ENCODE assay signal across 15 cellular contexts in genomic region chr2:242075163-242075562, GRCh38.
DNase-seq lines count a peak whose midpoint lies in the region; ATAC-seq and TF ChIP-seq lines count a peak whose summit lies in the region.
"Had no signal": no experiment of that assay in that cellular context is flagged by ENCODE, and none has a peak within 500 bp of the region (broad histone marks: within the 10 kb centered on the region; RNA-seq: fewer than 3 reads in every experiment).

No MANE protein-coding gene starts in this region.

- H3K4me3 ChIP-seq in PC-9, result no peak overlapping the region
- H3K4me3 ChIP-seq in lower lobe of right lung, result no peak overlapping the region
- H3K4me3 ChIP-seq in GM23338, result no peak overlapping the region
- H3K4me3 ChIP-seq: prostate gland, tibial artery had no signal

- ATAC-seq in lower lobe of right lung (no peak), GM23338 (no peak), HG02642 (IDR thresholded peaks at IDR 0.05; ENCODE audit: poor library complexity, unreplicated experiment) (no peak)
- ATAC-seq: naive thymus-derived CD8-positive, alpha-beta T cell had no signal

- DNase-seq in EL, result peak; percentile 75
- peak; percentile 52 to 74 for DNase-seq in PC-9
- no peak for DNase-seq in epithelial cell of prostate (ENCODE audit: low read depth, low spot score)
- DNase-seq in renal cortical epithelial cell (ENCODE audit: low read depth), result peak; percentile 88
- no peak for DNase-seq in lower lobe of right lung
- no peak for DNase-seq in GM23338 (ENCODE audit: low spot score)
- DNase-seq in C1 segment of cervical spinal cord (lab: John Stamatoyannopoulos, UW), result no peak
- DNase-seq: activated effector memory CD4-positive, alpha-beta T cell treated with Interleukin-2 at 50 U/mL for 16 hours; endodermal cell; head of caudate nucleus; naive thymus-derived CD8-positive, alpha-beta T cell; NCI-H1105 treated with DMSO at 0.1 percent for 48 hours; tibial artery had no signal

- H2AFZ ChIP-seq in PC-9 (no peak overlapping the region), GM23338 (no peak overlapping the region)

- no peak for TF ChIP-seq CTCF in PC-9 (conservative IDR thresholded peaks at IDR 0.05)
- TF ChIP-seq CTCF in lower lobe of right lung (IDR thresholded peaks at IDR 0.05), result no peak
- no peak for TF ChIP-seq CTCF in GM23338 (conservative IDR thresholded peaks at IDR 0.05; ENCODE audit: low read depth in 2 of 2)

- H3K4me2 ChIP-seq in PC-9 (peak overlapping the region; percentile 33), GM23338 (no peak overlapping the region)

- no peak overlapping the region for H3K27ac Mint-ChIP-seq in GM23338
- H3K27ac Mint-ChIP-seq: endodermal cell; naive thymus-derived CD8-positive, alpha-beta T cell had no signal

- H4K20me1 ChIP-seq in PC-9 (ENCODE audit: insufficient read depth), result no peaks in the 10 kb centered on the region
- no peaks in the 10 kb centered on the region for H4K20me1 ChIP-seq in GM23338 (replicated peaks; ENCODE audit: insufficient read depth)

- H3K4me1 Mint-ChIP-seq in GM23338, result peaks cover 18% of the 10 kb centered on the region
- H3K4me1 Mint-ChIP-seq: naive thymus-derived CD8-positive, alpha-beta T cell had no signal

- no TSS peak for BruUV-seq in PC-9 (replicated peaks; lab: Mats Ljungman, UMichigan)

- no peaks in the 10 kb centered on the region for H3F3A ChIP-seq in PC-9 (ENCODE audit: insufficient read depth, low read depth)
- no peaks in the 10 kb centered on the region for H3F3A ChIP-seq in GM23338 (replicated peaks; ENCODE audit: low read depth)

- no peaks in the 10 kb centered on the region for H3K9me3 Mint-ChIP-seq in GM23338
- H3K9me3 Mint-ChIP-seq: endodermal cell; naive thymus-derived CD8-positive, alpha-beta T cell had no signal

- POLR2A ChIA-PET in PC-9 (lab: Charles Lee; ENCODE audit: unreplicated experiment), result no interaction called here

- intact Hi-C loops in PC-9 (cut with micrococcal nuclease; ENCODE audit: unreplicated experiment), result loop anchor here (5.0 kb wide), 2 partner anchors 53 to 108 kb away; no protein-coding TSS in a partner anchor
- intact Hi-C loops in lower lobe of right lung (cut with DNase I), result no loop called here

- H3K9me3 ChIP-seq in PC-9 (ENCODE audit: insufficient read depth, low read depth) (no peaks in the 10 kb centered on the region), lower lobe of right lung (no peaks in the 10 kb centered on the region)
- H3K9me3 ChIP-seq: prostate gland, tibial artery had no signal

- H3K27me3 ChIP-seq in PC-9 (ENCODE audit: insufficient read depth, low read depth) (peaks cover 6% of the 10 kb centered on the region; the same call in 1 of the 2 replicates), lower lobe of right lung (ENCODE audit: low read depth) (no peaks in the 10 kb centered on the region), GM23338 (ENCODE audit: insufficient read depth) (no peaks in the 10 kb centered on the region)

- H3K36me3 Mint-ChIP-seq in GM23338 (ENCODE audit: low read depth), result no peaks in the 10 kb centered on the region
- H3K36me3 Mint-ChIP-seq: naive thymus-derived CD8-positive, alpha-beta T cell had no signal

- H3K27ac ChIP-seq in PC-9 (peak overlapping the region; percentile 41), epithelial cell of prostate (peak overlapping the region; percentile 41), lower lobe of right lung (no peak overlapping the region), GM23338 (ENCODE audit: low read depth) (no peak overlapping the region)
- H3K27ac ChIP-seq: prostate gland, tibial artery had no signal

- H3K79me2 ChIP-seq in PC-9 (ENCODE audit: low read depth) (no peaks in the 10 kb centered on the region), GM23338 (replicated peaks; ENCODE audit: insufficient read depth) (no peaks in the 10 kb centered on the region)

- H3K4me1 ChIP-seq in PC-9 (replicated peaks; ENCODE audit: insufficient read depth), result peaks cover 31% of the 10 kb centered on the region
- no peaks in the 10 kb centered on the region for H3K4me1 ChIP-seq in lower lobe of right lung
- H3K4me1 ChIP-seq in GM23338 (ENCODE audit: insufficient read depth), result no peaks in the 10 kb centered on the region
- H3K4me1 ChIP-seq: prostate gland, tibial artery had no signal

- H3K4me3 Mint-ChIP-seq in GM23338, result no peak overlapping the region; the same call in 2 of the 3 replicates
- H3K4me3 Mint-ChIP-seq: endodermal cell; naive thymus-derived CD8-positive, alpha-beta T cell had no signal

- H3K36me3 ChIP-seq in PC-9 (ENCODE audit: low read depth) (no peaks in the 10 kb centered on the region), lower lobe of right lung (no peaks in the 10 kb centered on the region), GM23338 (ENCODE audit: insufficient read depth) (no peaks in the 10 kb centered on the region)
- H3K36me3 ChIP-seq: prostate gland, tibial artery had no signal

- CTCF ChIA-PET in PC-9 (lab: Charles Lee), result no interaction called here

- no peaks in the 10 kb centered on the region for H3K9me2 ChIP-seq in PC-9 (ENCODE audit: insufficient read depth)
- no peaks in the 10 kb centered on the region for H3K9me2 ChIP-seq in GM23338 (ENCODE audit: insufficient read depth)

- H3K27me3 Mint-ChIP-seq in GM23338 (ENCODE audit: insufficient read depth, low read depth, poor library complexity), result peaks cover 11% of the 10 kb centered on the region

TF ChIP-seq in GM23338, 12 proteins besides CTCF, POLR2A, EP300 and RAD21 (continues in another document):
- TF ChIP-seq JUNB (IDR thresholded peaks at IDR 0.05; ENCODE audit: unreplicated experiment), result no peak
- TF ChIP-seq, protein P1, sequence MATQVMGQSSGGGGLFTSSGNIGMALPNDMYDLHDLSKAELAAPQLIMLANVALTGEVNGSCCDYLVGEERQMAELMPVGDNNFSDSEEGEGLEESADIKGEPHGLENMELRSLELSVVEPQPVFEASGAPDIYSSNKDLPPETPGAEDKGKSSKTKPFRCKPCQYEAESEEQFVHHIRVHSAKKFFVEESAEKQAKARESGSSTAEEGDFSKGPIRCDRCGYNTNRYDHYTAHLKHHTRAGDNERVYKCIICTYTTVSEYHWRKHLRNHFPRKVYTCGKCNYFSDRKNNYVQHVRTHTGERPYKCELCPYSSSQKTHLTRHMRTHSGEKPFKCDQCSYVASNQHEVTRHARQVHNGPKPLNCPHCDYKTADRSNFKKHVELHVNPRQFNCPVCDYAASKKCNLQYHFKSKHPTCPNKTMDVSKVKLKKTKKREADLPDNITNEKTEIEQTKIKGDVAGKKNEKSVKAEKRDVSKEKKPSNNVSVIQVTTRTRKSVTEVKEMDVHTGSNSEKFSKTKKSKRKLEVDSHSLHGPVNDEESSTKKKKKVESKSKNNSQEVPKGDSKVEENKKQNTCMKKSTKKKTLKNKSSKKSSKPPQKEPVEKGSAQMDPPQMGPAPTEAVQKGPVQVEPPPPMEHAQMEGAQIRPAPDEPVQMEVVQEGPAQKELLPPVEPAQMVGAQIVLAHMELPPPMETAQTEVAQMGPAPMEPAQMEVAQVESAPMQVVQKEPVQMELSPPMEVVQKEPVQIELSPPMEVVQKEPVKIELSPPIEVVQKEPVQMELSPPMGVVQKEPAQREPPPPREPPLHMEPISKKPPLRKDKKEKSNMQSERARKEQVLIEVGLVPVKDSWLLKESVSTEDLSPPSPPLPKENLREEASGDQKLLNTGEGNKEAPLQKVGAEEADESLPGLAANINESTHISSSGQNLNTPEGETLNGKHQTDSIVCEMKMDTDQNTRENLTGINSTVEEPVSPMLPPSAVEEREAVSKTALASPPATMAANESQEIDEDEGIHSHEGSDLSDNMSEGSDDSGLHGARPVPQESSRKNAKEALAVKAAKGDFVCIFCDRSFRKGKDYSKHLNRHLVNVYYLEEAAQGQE (IDR thresholded peaks at IDR 0.05; ENCODE audit: unreplicated experiment), result no peak
- no peak for TF ChIP-seq CREB1 (CRISPR knock-in tag; IDR thresholded peaks at IDR 0.05; ENCODE audit: low read depth)
- TF ChIP-seq EZH2 (IDR thresholded peaks at IDR 0.05; ENCODE audit: low read depth, unreplicated experiment), result no peak
- no peak for TF ChIP-seq STAT1 (IDR thresholded peaks at IDR 0.05; ENCODE audit: unreplicated experiment)
- TF ChIP-seq EZH2phosphoT487 (IDR thresholded peaks at IDR 0.05; ENCODE audit: unreplicated experiment), result no peak
- TF ChIP-seq, protein P2, sequence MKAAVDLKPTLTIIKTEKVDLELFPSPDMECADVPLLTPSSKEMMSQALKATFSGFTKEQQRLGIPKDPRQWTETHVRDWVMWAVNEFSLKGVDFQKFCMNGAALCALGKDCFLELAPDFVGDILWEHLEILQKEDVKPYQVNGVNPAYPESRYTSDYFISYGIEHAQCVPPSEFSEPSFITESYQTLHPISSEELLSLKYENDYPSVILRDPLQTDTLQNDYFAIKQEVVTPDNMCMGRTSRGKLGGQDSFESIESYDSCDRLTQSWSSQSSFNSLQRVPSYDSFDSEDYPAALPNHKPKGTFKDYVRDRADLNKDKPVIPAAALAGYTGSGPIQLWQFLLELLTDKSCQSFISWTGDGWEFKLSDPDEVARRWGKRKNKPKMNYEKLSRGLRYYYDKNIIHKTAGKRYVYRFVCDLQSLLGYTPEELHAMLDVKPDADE (IDR thresholded peaks at IDR 0.05), result no peak
- no peak for TF ChIP-seq POLR2AphosphoS5 (IDR thresholded peaks at IDR 0.05; ENCODE audit: low read depth)

Comparison
In these comparisons a context has a peak if more than half of its experiments do, and no peak if none do; other contexts are left out.
1. DNase-seq: peak in EL (single experiment), PC-9 (2 of 2) and renal cortical epithelial cell (single experiment); none in epithelial cell of prostate (single experiment), lower lobe of right lung (single experiment), GM23338 (single experiment) and C1 segment of cervical spinal cord (0 of 14).
2. H3K27ac ChIP-seq: peak in PC-9 (single experiment) and epithelial cell of prostate (single experiment); none in lower lobe of right lung (single experiment) and GM23338 (single experiment).